ENCODE assay signal across 8 cellular contexts in genomic region chr2:232927793-232928563, GRCh38. TPM values are rescaled to one million over a fixed set of nuclear protein-coding genes. Genes with fewer than 3 reads are reported as not detected.
A peak's percentile ranks its signal among the peaks of the same experiment; 100 is the strongest.
DNase-seq lines count a peak whose midpoint lies in the region; ATAC-seq, FAIRE-seq and TF ChIP-seq lines count a peak whose summit lies in the region.

No MANE protein-coding gene starts in this region.

- no peaks in the 10 kb centered on the region for H3K79me2 ChIP-seq in H9 (ENCODE audit: insufficient read depth, low read length)

- H3K4me1 Mint-ChIP-seq in H9, result peaks cover 25 to 30% of the 10 kb centered on the region in 2 experiments

- no peak overlapping the region for H2AK5ac ChIP-seq in H9 (ENCODE audit: insufficient read length, low read length)

- H3K27me3 ChIP-seq in H9 (ENCODE audit: insufficient read depth, low read length) (peaks cover 35% of the 10 kb centered on the region), bronchial epithelial cell (ENCODE audit: control insufficient read depth, insufficient read depth, low read length) (peaks cover 24% of the 10 kb centered on the region)

- H4K5ac ChIP-seq in H9 (ENCODE audit: insufficient read length, low read depth, low read length), result no peak overlapping the region

- H2BK120ac ChIP-seq in H9 (ENCODE audit: low read depth, low read length, poor library complexity, severe bottlenecking), result no peak overlapping the region

- no peak overlapping the region for H3K4ac ChIP-seq in H9 (ENCODE audit: low read depth, low read length)

- H3K9me3 ChIP-seq in A549 (no peaks in the 10 kb centered on the region), H9 (ENCODE audit: control insufficient read depth, low read depth, low read length) (no peaks in the 10 kb centered on the region), mucosa of descending colon (no peaks in the 10 kb centered on the region)

- H3K4me3 ChIP-seq in A549 (peak overlapping the region; percentile 74), bronchial epithelial cell (ENCODE audit: low read depth, low read length) (peak overlapping the region; percentile 24), mucosa of descending colon (no peak overlapping the region)

- H3K56ac ChIP-seq in H9 (ENCODE audit: insufficient read length, low read depth, low read length), result no peak overlapping the region

- no peaks in the 10 kb centered on the region for H3K36me3 ChIP-seq in bronchial epithelial cell (ENCODE audit: control insufficient read depth, insufficient read depth, low read length)
- H3K36me3 ChIP-seq in mucosa of descending colon (ENCODE audit: low read depth), result no peaks in the 10 kb centered on the region

- H3K79me1 ChIP-seq in H9 (ENCODE audit: insufficient read depth, low read depth, low read length, poor library complexity, severe bottlenecking), result no peaks in the 10 kb centered on the region

- DNase-seq in A549 (ENCODE audit: low read depth in 1 of 2, low spot score in 1 of 2) (peak in 1 of 2 experiments; percentile 31), H9 (no peak), bronchial epithelial cell (ENCODE audit: low read depth) (no peak), mucosa of descending colon (peak in 2 of 3 donors; percentile 10 to 43), RPMI8226 (no peak), GM19239 (ENCODE audit: insufficient read length, low spot score) (no peak)

- H3K9me3 Mint-ChIP-seq in H9, result peaks cover 0 to 5% of the 10 kb centered on the region in 2 experiments; a peak in 1 of 5 replicates

- H4K91ac ChIP-seq in H9 (ENCODE audit: insufficient read length, low read depth, low read length), result no peak overlapping the region

- no peak overlapping the region for H2BK15ac ChIP-seq in H9 (ENCODE audit: low read depth, low read length)

- H2BK20ac ChIP-seq in H9 (ENCODE audit: low read depth, low read length, poor library complexity, severe bottlenecking), result no peak overlapping the region

- H4K20me1 ChIP-seq in H9 (ENCODE audit: control insufficient read depth, insufficient read depth, insufficient read length), result no peaks in the 10 kb centered on the region

- H3K23me2 ChIP-seq in H9 (ENCODE audit: insufficient read length, low read depth, low read length, poor library complexity, severe bottlenecking), result peaks cover 12% of the 10 kb centered on the region

- intact Hi-C loops in mucosa of descending colon (cut with DNase I, micrococcal nuclease), result no loop called here

- no peak overlapping the region for H3K23ac ChIP-seq in H9 (ENCODE audit: insufficient read length, low read depth, low read length)

- H3T11ph ChIP-seq in H9 (ENCODE audit: low read length), result no peak overlapping the region

- H2BK5ac ChIP-seq in H9 (ENCODE audit: insufficient read length, low read length), result no peak overlapping the region

- no peak overlapping the region for H2BK12ac ChIP-seq in H9 (ENCODE audit: insufficient read length, low read depth, low read length)

- H3K27ac ChIP-seq in A549 (peak overlapping the region; percentile 73 to 86), H9 (ENCODE audit: insufficient read length, low read depth, low read length) (no peak overlapping the region)

- H3K4me3 Mint-ChIP-seq in H9, result peak overlapping the region; percentile 61 to 80

- H3K4me1 ChIP-seq in A549 (peaks cover 11% of the 10 kb centered on the region; the same call in 1 of the 3 replicates), H9 (ENCODE audit: insufficient read depth, low read length) (no peaks in the 10 kb centered on the region), mucosa of descending colon (ENCODE audit: low read depth) (peaks cover 16% of the 10 kb centered on the region)

- H3K14ac ChIP-seq in H9 (ENCODE audit: insufficient read depth, low read length), result no peak overlapping the region; the same call in 1 of the 2 replicates

- H3K27me3 Mint-ChIP-seq in H9 (ENCODE audit: low read depth), result peaks cover 90% of the 10 kb centered on the region

- CTCF ChIA-PET in A549 (lab: Yijun Ruan, JAX), result interaction anchor here (0.9 to 1.8 kb wide), 3 partner anchors 10 to 323 kb away, joined by 3 to 5 read pairs (median 3); no protein-coding TSS in a partner anchor

- no peak for TF ChIP-seq RAD21 in A549 (conservative IDR thresholded peaks at IDR 0.05 in 1 of 2, IDR thresholded peaks at IDR 0.05 in 1 of 2)

- H3K27ac Mint-ChIP-seq in H9, result no peak overlapping the region

- H3K9ac ChIP-seq in H9 (ENCODE audit: extremely low read depth, insufficient read length, low read length), result no peak overlapping the region

- H3K4me2 ChIP-seq in A549 (peak overlapping the region; percentile 96), H9 (ENCODE audit: insufficient read depth, insufficient read length, low read length) (peak overlapping the region; percentile 86)

- no peak overlapping the region for H4K8ac ChIP-seq in H9 (replicated peaks; ENCODE audit: insufficient read length, low read depth, low read length)

- H3K18ac ChIP-seq in H9 (ENCODE audit: insufficient read length, low read depth, low read length), result no peak overlapping the region

- WGBS in A549 (ENCODE audit: missing lambda C conversion rate), result 83% methylated on average over 10 of the region's 115 CpGs
- no CpG with 5 or more reads among the region's 115 CpGs for WGBS in H9 (ENCODE audit: extremely low coverage, insufficient read length, low lambda C conversion rate)

- TF ChIP-seq CTCF in A549 (IDR thresholded peaks at IDR 0.05) (no peak), H9 (conservative IDR thresholded peaks at IDR 0.05) (no peak), bronchial epithelial cell (IDR thresholded peaks at IDR 0.05; ENCODE audit: insufficient read depth, low read length, severe bottlenecking) (no peak), mucosa of descending colon (IDR thresholded peaks at IDR 0.05) (no peak)

- TF ChIP-seq POLR2A in A549 (IDR thresholded peaks at IDR 0.05; ENCODE audit: low read length), result no peak

- no peak overlapping the region for H2AFZ ChIP-seq in H9 (ENCODE audit: low read length)

- no peak for TF ChIP-seq EP300 in A549 (IDR thresholded peaks at IDR 0.05)

- no peaks in the 10 kb centered on the region for H3K36me3 Mint-ChIP-seq in H9 (ENCODE audit: insufficient read depth in 1 of 3, low read depth in 3 of 3)

- ATAC-seq in A549 (peak; percentile 49 to 57), mucosa of descending colon (peak; percentile 35), HG03442 (IDR thresholded peaks at IDR 0.05; ENCODE audit: unreplicated experiment) (no peak), HG03469 (IDR thresholded peaks at IDR 0.05; ENCODE audit: unreplicated experiment) (no peak)

- no peak for FAIRE-seq in A549 (lab: Jason Lieb, UNC)
- FAIRE-seq in bronchial epithelial cell (lab: Jason Lieb, UNC), result no peak
- no peak for FAIRE-seq in GM19239 (lab: Jason Lieb, UNC)

- POLR2A ChIA-PET in A549 (lab: Yijun Ruan, JAX), result interaction anchor here (1.1 kb wide), 1 partner anchor 101 kb away, joined by 3 read pairs; no protein-coding TSS in a partner anchor

TF ChIP-seq in A549, 52 proteins besides CTCF, POLR2A, EP300 and RAD21:
- TF ChIP-seq ZFP36 (IDR thresholded peaks at IDR 0.05; ENCODE audit: borderline replicate concordance, partially characterized antibody), result no peak
- TF ChIP-seq ZC3H11A (IDR thresholded peaks at IDR 0.05), result no peak
- TF ChIP-seq USF2 (IDR thresholded peaks at IDR 0.05), result no peak
- no peak for TF ChIP-seq HDAC2 (IDR thresholded peaks at IDR 0.05)
- TF ChIP-seq FOSL2 (IDR thresholded peaks at IDR 0.05), result no peak
- TF ChIP-seq FOSL2 (CRISPR knock-in tag; IDR thresholded peaks at IDR 0.05), result no peak

RNA-seq across cellular contexts. Expression of gene SNORC, which starts 57.9 kb away (rescaled TPM):
- polyA plus RNA-seq in A549 (2011; rRNA removed) (8.5 and 9.1 TPM in 2 replicates), A549 (2017; fragmentation: RNase III; extraction: RNeasy Plus Mini Kit Qiagen cat#74134 plus additional on column Dnase treatment) (7.0 to 8.4 TPM (median 7.2 TPM) in 3 replicates)
- 5.2 and 7.8 TPM in 2 replicates for polyA plus RNA-seq in A549 (2012; cell fraction: cytosol; rRNA removed)
- polyA plus RNA-seq in A549 (2012; cell fraction: nucleus; rRNA removed), result 14.1 and 16.3 TPM in 2 replicates
- 7.2 and 8.8 TPM in 2 replicates for polyA minus RNA-seq in A549 (2011; rRNA and poly(A)+ RNA removed)
- total RNA-seq in H9 (2021) (0.61 and 1.1 TPM in 2 replicates), bronchial epithelial cell (0.53 and 1.0 TPM in 2 replicates), mucosa of descending colon (10 to 100 TPM; 13.3 to 48.1 (median 31.5) TPM)

Comparison
In these comparisons a context has a peak if more than half of its experiments do, and no peak if none do; other contexts are left out.
1. ATAC-seq: peak in A549 (2 of 2) and mucosa of descending colon (single experiment); none in HG03442 (single experiment) and HG03469 (single experiment).
2. DNase-seq: peak in mucosa of descending colon (2 of 3); none in H9 (single experiment), bronchial epithelial cell (single experiment), RPMI8226 (single experiment) and GM19239 (single experiment).